In genomic region chr12:104632724-104633181, GRCh38 we compare ENCODE assay signal across 16 cellular contexts.
DNase-seq lines count a peak whose midpoint lies in the region; ATAC-seq and TF ChIP-seq lines count a peak whose summit lies in the region.
"Had no signal": no experiment of that assay in that cellular context is flagged by ENCODE, and none has a peak within 500 bp of the region (broad histone marks: within the 10 kb centered on the region; RNA-seq: fewer than 3 reads in every experiment).

No MANE protein-coding gene starts in this region.

- H3K9me3 ChIP-seq in right cardiac atrium (ENCODE audit: control insufficient read depth, low read length) (no peaks in the 10 kb centered on the region), right atrium auricular region (no peaks in the 10 kb centered on the region), upper lobe of left lung (no peaks in the 10 kb centered on the region)
- H3K9me3 ChIP-seq: spleen had no signal

- intact Hi-C loops in right cardiac atrium (cut with DNase I) = no loop called here

- WGBS in right cardiac atrium = 29% methylated on average over 13 of the region's 13 CpGs
- 66 to 69% methylated on average over 13 of the region's 13 CpGs for WGBS in upper lobe of left lung, 2 donors

- H3K4me1 ChIP-seq in right cardiac atrium (ENCODE audit: control insufficient read depth, insufficient read depth, low read length) = peaks cover 2% of the 10 kb centered on the region
- peaks cover 0 to 24% of the 10 kb centered on the region in 2 donors for H3K4me1 ChIP-seq in right atrium auricular region
- H3K4me1 ChIP-seq in upper lobe of left lung = peaks cover 0 to 16% (median 3%) of the 10 kb centered on the region in 4 donors

- ATAC-seq in right cardiac atrium (peak; percentile 53 to 60), WTC11 (no peak), upper lobe of left lung (ENCODE audit: low FRiP score in 2 of 2) (peak; percentile 25 to 50), T-cell (replicated peaks in 1 of 4) (no peak), HG02852 (IDR thresholded peaks at IDR 0.05; ENCODE audit: unreplicated experiment) (no peak)
- ATAC-seq: naive thymus-derived CD4-positive, alpha-beta T cell had no signal

- peak overlapping the region; percentile 13; the same call in 1 of the 2 replicates for H3K27ac Mint-ChIP-seq in WTC11
- no peak overlapping the region for H3K27ac Mint-ChIP-seq in T-cell
- H3K27ac Mint-ChIP-seq: activated T-cell treated with anti-CD3 and anti-CD28 coated beads, Interleukin-2, amount 50 U/mL, for 72 hours had no signal

- H3K27me3 ChIP-seq in right cardiac atrium (ENCODE audit: control insufficient read depth, insufficient read depth) = no peaks in the 10 kb centered on the region
- H3K27me3 ChIP-seq in right atrium auricular region = no peaks in the 10 kb centered on the region
- no peaks in the 10 kb centered on the region for H3K27me3 ChIP-seq in upper lobe of left lung
- H3K27me3 ChIP-seq: spleen had no signal

- H3K9me3 Mint-ChIP-seq in WTC11 (peaks cover 4% of the 10 kb centered on the region), T-cell (no peaks in the 10 kb centered on the region)
- H3K9me3 Mint-ChIP-seq: activated T-cell treated with anti-CD3 and anti-CD28 coated beads, Interleukin-2, amount 50 U/mL, for 72 hours; naive thymus-derived CD4-positive, alpha-beta T cell had no signal

- H3K27ac ChIP-seq in right cardiac atrium (ENCODE audit: low read length) (no peak overlapping the region), right atrium auricular region (no peak overlapping the region), upper lobe of left lung (peak overlapping the region in 1 of 4 donors; percentile 10)
- H3K27ac ChIP-seq: SK-N-MC, VCaP had no signal

- H3K4me3 ChIP-seq in right cardiac atrium (ENCODE audit: low read length) (no peak overlapping the region), right atrium auricular region (no peak overlapping the region), upper lobe of left lung (no peak overlapping the region)
- H3K4me3 ChIP-seq: SK-N-MC, spleen had no signal

- TF ChIP-seq EP300 in upper lobe of left lung (IDR thresholded peaks at IDR 0.05) = no peak

- TF ChIP-seq CTCF in right atrium auricular region (IDR thresholded peaks at IDR 0.05) = no peak
- TF ChIP-seq CTCF in WTC11 (IDR thresholded peaks at IDR 0.05) = no peak
- no peak for TF ChIP-seq CTCF in upper lobe of left lung (IDR thresholded peaks at IDR 0.05)

- H3K4me3 Mint-ChIP-seq in WTC11 = no peak overlapping the region
- H3K4me3 Mint-ChIP-seq in T-cell = no peak overlapping the region
- H3K4me3 Mint-ChIP-seq: naive thymus-derived CD4-positive, alpha-beta T cell had no signal

- peaks cover 37% of the 10 kb centered on the region for H3K4me1 Mint-ChIP-seq in WTC11
- peaks cover 28 to 62% (median 57%) of the 10 kb centered on the region in 3 donors for H3K4me1 Mint-ChIP-seq in T-cell

- POLR2A ChIA-PET in WTC11 (lab: Charles Lee) = no interaction called here
- POLR2A ChIA-PET in T-cell (lab: Charles Lee) = no interaction called here

- no peaks in the 10 kb centered on the region for H3K27me3 Mint-ChIP-seq in WTC11 (ENCODE audit: low read depth)
- no peaks in the 10 kb centered on the region for H3K27me3 Mint-ChIP-seq in T-cell
- H3K27me3 Mint-ChIP-seq: naive thymus-derived CD4-positive, alpha-beta T cell had no signal

- TF ChIP-seq POLR2A in upper lobe of left lung (IDR thresholded peaks at IDR 0.05) = no peak

- CTCF ChIA-PET in WTC11 (lab: Charles Lee) (interaction anchor here (0.5 to 1.3 kb wide), 3 partner anchors 28 to 251 kb away, joined by 3 to 9 read pairs (median 6); no protein-coding TSS in a partner anchor), T-cell (lab: Charles Lee) (no interaction called here)

- DNase-seq in right cardiac atrium = peak in 1 of 3 donors; percentile 56
- no peak for DNase-seq in right atrium auricular region (ENCODE audit: low spot score)
- no peak for DNase-seq in WTC11 (ENCODE audit: low spot score)
- DNase-seq in iris pigment epithelial cell (ENCODE audit: low read depth) = peak; percentile 20
- peak in 1 of 2 donors; percentile 45 for DNase-seq in upper lobe of left lung
- DNase-seq in T-cell = no peak
- no peak for DNase-seq in cerebellar cortex (ENCODE audit: low spot score)
- DNase-seq: GF-D8; Kasumi-1; naive thymus-derived CD4-positive, alpha-beta T cell; NCI-H2029; spleen had no signal

- H3K36me3 Mint-ChIP-seq in WTC11 = no peaks in the 10 kb centered on the region
- peaks cover 32% of the 10 kb centered on the region for H3K36me3 Mint-ChIP-seq in T-cell

- no peaks in the 10 kb centered on the region for H3K36me3 ChIP-seq in right atrium auricular region
- no peaks in the 10 kb centered on the region for H3K36me3 ChIP-seq in upper lobe of left lung

TF ChIP-seq in WTC11, 78 proteins besides CTCF, POLR2A, EP300 and RAD21:
- no peak for TF ChIP-seq TEAD1 (CRISPR knock-in tag; IDR thresholded peaks at IDR 0.05)
TF ChIP-seq in WTC11: peak in this region for 0.

Comparison
In these comparisons a context has a peak if more than half of its experiments do, and no peak if none do; other contexts are left out.
1. ATAC-seq: peak in right cardiac atrium (2 of 2) and upper lobe of left lung (2 of 2); none in WTC11 (single experiment), T-cell (0 of 4) and HG02852 (single experiment).